ENCODE assay signal across 32 cellular contexts in genomic region chr18:38996056-38996455, GRCh38.
"Had no signal": no experiment of that assay in that cellular context is flagged by ENCODE, and none has a peak within 500 bp of the region (broad histone marks: within the 10 kb centered on the region; RNA-seq: fewer than 3 reads in every experiment).

No MANE protein-coding gene starts in this region.

- H3K27me3 ChIP-seq: MG63, SJCRH30 had no signal

- H3K4me1 ChIP-seq: SJCRH30 had no signal

- H3K9me3 ChIP-seq: MG63, SJCRH30 had no signal

- DNase-seq: Kasumi-1, MG63, NCI-H1048, NCI-H1092 treated with DMSO at 0.1 percent for 48 hours, NCI-H1105 treated with DMSO at 0.1 percent for 48 hours, NCI-H1417, NCI-H1436, NCI-H146, NCI-H1694, NCI-H187, NCI-H1930, NCI-H2029 treated with DMSO at 0.1 percent for 48 hours, NCI-H2081 treated with DMSO at 0.1 percent for 48 hours, NCI-H2107, NCI-H2171, NCI-H226, NCI-H446 treated with DMSO at 0.1 percent for 48 hours, NCI-H510A, NCI-H524, NCI-H526, NCI-H69, NCI-H748 treated with DMSO at 0.1 percent for 48 hours, NCI-H82, PC-9, SHP77, SIG-M5, SJCRH30 had no signal

- H3K27ac ChIP-seq: PC-9, RWPE1, SJCRH30, SK-N-MC had no signal

- H3K4me3 ChIP-seq: MG63, PC-9, SJCRH30, SK-N-MC had no signal

- H3K36me3 ChIP-seq: MG63, SJCRH30 had no signal

- H2AFZ ChIP-seq: PC-9 had no signal

- H3K4me2 ChIP-seq: PC-9 had no signal

- ATAC-seq: Panc1, Right ventricle myocardium inferior, SK-N-SH treated with all-trans-retinoic acid at 6 μM for 48 hours had no signal
